In the genomic region with DNA sequence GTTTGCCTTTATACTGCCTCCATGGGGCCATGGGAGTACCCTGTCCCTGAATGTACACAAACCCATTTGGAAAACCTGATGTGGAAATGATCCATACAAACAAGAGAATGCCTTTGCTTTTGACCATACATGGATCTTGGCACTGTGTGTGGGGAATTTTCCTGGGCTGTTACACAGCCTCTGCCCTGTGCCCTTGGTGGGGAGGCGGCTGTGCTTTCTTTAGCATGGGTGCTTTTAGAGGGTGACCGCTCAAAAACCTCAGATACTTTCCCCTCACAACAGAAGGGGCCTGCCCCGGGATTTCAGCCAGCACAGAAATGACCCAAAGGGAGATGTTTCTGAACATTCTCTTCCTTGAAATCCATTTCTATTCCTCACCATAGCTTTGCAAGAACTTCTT, we compare ENCODE assay signal across 1 cellular context.
TF ChIP-seq lines count a peak whose summit lies in the region.

No MANE protein-coding gene starts in this region.

TF ChIP-seq in GM23338, 12 proteins besides CTCF, POLR2A, EP300 and RAD21:
- TF ChIP-seq, protein P1, sequence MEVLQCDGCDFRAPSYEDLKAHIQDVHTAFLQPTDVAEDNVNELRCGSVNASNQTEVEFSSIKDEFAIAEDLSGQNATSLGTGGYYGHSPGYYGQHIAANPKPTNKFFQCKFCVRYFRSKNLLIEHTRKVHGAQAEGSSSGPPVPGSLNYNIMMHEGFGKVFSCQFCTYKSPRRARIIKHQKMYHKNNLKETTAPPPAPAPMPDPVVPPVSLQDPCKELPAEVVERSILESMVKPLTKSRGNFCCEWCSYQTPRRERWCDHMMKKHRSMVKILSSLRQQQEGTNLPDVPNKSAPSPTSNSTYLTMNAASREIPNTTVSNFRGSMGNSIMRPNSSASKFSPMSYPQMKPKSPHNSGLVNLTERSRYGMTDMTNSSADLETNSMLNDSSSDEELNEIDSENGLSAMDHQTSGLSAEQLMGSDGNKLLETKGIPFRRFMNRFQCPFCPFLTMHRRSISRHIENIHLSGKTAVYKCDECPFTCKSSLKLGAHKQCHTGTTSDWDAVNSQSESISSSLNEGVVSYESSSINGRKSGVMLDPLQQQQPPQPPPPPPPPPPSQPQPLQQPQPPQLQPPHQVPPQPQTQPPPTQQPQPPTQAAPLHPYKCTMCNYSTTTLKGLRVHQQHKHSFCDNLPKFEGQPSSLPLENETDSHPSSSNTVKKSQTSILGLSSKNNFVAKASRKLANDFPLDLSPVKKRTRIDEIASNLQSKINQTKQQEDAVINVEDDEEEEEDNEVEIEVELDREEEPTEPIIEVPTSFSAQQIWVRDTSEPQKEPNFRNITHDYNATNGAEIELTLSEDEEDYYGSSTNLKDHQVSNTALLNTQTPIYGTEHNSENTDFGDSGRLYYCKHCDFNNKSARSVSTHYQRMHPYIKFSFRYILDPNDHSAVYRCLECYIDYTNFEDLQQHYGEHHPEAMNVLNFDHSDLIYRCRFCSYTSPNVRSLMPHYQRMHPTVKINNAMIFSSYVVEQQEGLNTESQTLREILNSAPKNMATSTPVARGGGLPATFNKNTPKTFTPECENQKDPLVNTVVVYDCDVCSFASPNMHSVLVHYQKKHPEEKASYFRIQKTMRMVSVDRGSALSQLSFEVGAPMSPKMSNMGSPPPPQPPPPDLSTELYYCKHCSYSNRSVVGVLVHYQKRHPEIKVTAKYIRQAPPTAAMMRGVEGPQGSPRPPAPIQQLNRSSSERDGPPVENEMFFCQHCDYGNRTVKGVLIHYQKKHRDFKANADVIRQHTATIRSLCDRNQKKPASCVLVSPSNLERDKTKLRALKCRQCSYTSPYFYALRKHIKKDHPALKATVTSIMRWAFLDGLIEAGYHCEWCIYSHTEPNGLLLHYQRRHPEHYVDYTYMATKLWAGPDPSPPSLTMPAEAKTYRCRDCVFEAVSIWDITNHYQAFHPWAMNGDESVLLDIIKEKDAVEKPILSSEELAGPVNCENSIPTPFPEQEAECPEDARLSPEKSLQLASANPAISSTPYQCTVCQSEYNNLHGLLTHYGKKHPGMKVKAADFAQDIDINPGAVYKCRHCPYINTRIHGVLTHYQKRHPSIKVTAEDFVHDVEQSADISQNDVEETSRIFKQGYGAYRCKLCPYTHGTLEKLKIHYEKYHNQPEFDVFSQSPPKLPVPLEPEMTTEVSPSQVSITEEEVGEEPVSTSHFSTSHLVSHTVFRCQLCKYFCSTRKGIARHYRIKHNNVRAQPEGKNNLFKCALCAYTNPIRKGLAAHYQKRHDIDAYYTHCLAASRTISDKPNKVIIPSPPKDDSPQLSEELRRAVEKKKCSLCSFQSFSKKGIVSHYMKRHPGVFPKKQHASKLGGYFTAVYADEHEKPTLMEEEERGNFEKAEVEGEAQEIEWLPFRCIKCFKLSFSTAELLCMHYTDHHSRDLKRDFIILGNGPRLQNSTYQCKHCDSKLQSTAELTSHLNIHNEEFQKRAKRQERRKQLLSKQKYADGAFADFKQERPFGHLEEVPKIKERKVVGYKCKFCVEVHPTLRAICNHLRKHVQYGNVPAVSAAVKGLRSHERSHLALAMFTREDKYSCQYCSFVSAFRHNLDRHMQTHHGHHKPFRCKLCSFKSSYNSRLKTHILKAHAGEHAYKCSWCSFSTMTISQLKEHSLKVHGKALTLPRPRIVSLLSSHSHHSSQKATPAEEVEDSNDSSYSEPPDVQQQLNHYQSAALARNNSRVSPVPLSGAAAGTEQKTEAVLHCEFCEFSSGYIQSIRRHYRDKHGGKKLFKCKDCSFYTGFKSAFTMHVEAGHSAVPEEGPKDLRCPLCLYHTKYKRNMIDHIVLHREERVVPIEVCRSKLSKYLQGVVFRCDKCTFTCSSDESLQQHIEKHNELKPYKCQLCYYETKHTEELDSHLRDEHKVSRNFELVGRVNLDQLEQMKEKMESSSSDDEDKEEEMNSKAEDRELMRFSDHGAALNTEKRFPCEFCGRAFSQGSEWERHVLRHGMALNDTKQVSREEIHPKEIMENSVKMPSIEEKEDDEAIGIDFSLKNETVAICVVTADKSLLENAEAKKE (CRISPR knock-in tag; IDR thresholded peaks at IDR 0.05) = no peak
- TF ChIP-seq, protein P2, sequence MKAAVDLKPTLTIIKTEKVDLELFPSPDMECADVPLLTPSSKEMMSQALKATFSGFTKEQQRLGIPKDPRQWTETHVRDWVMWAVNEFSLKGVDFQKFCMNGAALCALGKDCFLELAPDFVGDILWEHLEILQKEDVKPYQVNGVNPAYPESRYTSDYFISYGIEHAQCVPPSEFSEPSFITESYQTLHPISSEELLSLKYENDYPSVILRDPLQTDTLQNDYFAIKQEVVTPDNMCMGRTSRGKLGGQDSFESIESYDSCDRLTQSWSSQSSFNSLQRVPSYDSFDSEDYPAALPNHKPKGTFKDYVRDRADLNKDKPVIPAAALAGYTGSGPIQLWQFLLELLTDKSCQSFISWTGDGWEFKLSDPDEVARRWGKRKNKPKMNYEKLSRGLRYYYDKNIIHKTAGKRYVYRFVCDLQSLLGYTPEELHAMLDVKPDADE (IDR thresholded peaks at IDR 0.05) = no peak
- TF ChIP-seq NANOG (IDR thresholded peaks at IDR 0.05; ENCODE audit: borderline replicate concordance) (no peak), POLR2AphosphoS5 (IDR thresholded peaks at IDR 0.05; ENCODE audit: low read depth) (no peak), ZNF114 (CRISPR knock-in tag; IDR thresholded peaks at IDR 0.05) (no peak), JUNB (IDR thresholded peaks at IDR 0.05; ENCODE audit: unreplicated experiment) (no peak), EZH2phosphoT487 (IDR thresholded peaks at IDR 0.05; ENCODE audit: unreplicated experiment) (no peak), ZNF331 (CRISPR knock-in tag; IDR thresholded peaks at IDR 0.05; ENCODE audit: low read depth) (no peak), EZH2 (IDR thresholded peaks at IDR 0.05; ENCODE audit: low read depth, unreplicated experiment) (no peak), STAT1 (IDR thresholded peaks at IDR 0.05; ENCODE audit: unreplicated experiment) (no peak), CREB1 (CRISPR knock-in tag; IDR thresholded peaks at IDR 0.05; ENCODE audit: low read depth) (no peak)
